1 cellular context compared by ENCODE assay signal in the genomic region with DNA sequence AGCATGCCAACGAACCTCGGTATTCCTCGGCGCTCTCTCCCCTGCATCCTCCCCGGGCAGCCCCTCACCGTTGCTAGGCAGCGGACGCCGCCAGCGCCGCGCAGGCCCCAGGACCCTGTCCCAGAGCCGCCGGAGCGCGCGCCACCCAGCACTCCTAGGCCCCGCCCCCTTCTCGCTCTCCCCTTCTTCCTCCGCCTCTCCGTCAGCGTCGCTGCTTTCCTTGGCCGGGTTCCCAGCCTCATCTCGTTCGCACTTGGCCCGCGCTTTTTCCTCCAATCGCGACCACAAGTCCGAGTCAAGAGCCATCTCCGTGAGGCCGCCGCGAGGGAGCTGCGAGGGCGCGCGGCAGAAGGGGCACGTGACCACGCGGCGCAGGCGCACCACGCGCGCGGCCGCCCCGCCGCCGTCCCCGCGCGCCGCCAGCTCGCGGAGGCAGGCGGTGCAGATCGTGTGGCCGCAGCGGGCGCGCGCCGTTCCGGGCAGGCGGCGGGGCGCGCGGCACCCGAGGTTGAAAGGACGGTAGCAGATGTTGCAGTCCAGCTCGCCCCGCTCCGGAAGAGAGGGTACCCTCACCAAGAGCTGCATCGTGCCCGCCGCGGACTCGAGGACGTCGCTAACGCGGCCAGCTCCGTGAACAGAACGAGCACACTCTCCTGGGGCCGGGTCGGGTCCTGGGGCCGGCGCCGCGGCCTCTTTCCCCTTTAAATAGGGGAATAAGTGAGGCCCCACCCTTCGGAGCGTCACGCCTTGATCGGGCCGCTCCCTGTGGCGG.
A peak's percentile ranks its signal among the peaks of the same experiment; 100 is the strongest.
TF ChIP-seq lines count a peak whose summit lies in the region.

A gene (minus strand): TSS at position 679 of the 772 bp plus-strand sequence. CDS start 94 bp downstream, at position 585.

TF ChIP-seq in HEK293, 187 proteins besides CTCF, POLR2A, EP300 and RAD21 (continued from another document and continues in another):
- TF ChIP-seq, protein P1, sequence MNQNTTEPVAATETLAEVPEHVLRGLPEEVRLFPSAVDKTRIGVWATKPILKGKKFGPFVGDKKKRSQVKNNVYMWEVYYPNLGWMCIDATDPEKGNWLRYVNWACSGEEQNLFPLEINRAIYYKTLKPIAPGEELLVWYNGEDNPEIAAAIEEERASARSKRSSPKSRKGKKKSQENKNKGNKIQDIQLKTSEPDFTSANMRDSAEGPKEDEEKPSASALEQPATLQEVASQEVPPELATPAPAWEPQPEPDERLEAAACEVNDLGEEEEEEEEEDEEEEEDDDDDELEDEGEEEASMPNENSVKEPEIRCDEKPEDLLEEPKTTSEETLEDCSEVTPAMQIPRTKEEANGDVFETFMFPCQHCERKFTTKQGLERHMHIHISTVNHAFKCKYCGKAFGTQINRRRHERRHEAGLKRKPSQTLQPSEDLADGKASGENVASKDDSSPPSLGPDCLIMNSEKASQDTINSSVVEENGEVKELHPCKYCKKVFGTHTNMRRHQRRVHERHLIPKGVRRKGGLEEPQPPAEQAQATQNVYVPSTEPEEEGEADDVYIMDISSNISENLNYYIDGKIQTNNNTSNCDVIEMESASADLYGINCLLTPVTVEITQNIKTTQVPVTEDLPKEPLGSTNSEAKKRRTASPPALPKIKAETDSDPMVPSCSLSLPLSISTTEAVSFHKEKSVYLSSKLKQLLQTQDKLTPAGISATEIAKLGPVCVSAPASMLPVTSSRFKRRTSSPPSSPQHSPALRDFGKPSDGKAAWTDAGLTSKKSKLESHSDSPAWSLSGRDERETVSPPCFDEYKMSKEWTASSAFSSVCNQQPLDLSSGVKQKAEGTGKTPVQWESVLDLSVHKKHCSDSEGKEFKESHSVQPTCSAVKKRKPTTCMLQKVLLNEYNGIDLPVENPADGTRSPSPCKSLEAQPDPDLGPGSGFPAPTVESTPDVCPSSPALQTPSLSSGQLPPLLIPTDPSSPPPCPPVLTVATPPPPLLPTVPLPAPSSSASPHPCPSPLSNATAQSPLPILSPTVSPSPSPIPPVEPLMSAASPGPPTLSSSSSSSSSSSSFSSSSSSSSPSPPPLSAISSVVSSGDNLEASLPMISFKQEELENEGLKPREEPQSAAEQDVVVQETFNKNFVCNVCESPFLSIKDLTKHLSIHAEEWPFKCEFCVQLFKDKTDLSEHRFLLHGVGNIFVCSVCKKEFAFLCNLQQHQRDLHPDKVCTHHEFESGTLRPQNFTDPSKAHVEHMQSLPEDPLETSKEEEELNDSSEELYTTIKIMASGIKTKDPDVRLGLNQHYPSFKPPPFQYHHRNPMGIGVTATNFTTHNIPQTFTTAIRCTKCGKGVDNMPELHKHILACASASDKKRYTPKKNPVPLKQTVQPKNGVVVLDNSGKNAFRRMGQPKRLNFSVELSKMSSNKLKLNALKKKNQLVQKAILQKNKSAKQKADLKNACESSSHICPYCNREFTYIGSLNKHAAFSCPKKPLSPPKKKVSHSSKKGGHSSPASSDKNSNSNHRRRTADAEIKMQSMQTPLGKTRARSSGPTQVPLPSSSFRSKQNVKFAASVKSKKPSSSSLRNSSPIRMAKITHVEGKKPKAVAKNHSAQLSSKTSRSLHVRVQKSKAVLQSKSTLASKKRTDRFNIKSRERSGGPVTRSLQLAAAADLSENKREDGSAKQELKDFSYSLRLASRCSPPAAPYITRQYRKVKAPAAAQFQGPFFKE (tag by site-specific recombination; IDR thresholded peaks at IDR 0.05; ENCODE audit: borderline replicate concordance): no peak
- TF ChIP-seq ZNF239 (tag by site-specific recombination; IDR thresholded peaks at IDR 0.05) (no peak), ZNF354C (tag by site-specific recombination; IDR thresholded peaks at IDR 0.05; ENCODE audit: borderline replicate concordance, low read depth) (no peak), SCRT2 (tag by site-specific recombination; IDR thresholded peaks at IDR 0.05) (no peak), MYNN (tag by site-specific recombination; IDR thresholded peaks at IDR 0.05; ENCODE audit: borderline replicate concordance) (peak; percentile 70; the same call in 1 of the 2 replicates), ZNF777 (tag by site-specific recombination; IDR thresholded peaks at IDR 0.05; ENCODE audit: borderline replicate concordance) (no peak), OVOL3 (tag by site-specific recombination; IDR thresholded peaks at IDR 0.05) (no peak), ZFP37 (tag by site-specific recombination; IDR thresholded peaks at IDR 0.05) (0 out of 2 replicates have a peak, but pooled peaks have one; percentile 64), ZNF248 (tag by site-specific recombination; IDR thresholded peaks at IDR 0.05) (no peak), ZNF140 (tag by site-specific recombination; IDR thresholded peaks at IDR 0.05) (no peak), ZNF624 (tag by site-specific recombination; IDR thresholded peaks at IDR 0.05) (no peak), ZFP3 (tag by site-specific recombination; IDR thresholded peaks at IDR 0.05; ENCODE audit: low read depth) (no peak), ZNF23 (tag by site-specific recombination; IDR thresholded peaks at IDR 0.05; ENCODE audit: borderline replicate concordance) (no peak), ZBTB8A (tag by site-specific recombination; IDR thresholded peaks at IDR 0.05) (peak; percentile 24; the same call in 1 of the 2 replicates), ZNF10 (tag by site-specific recombination; IDR thresholded peaks at IDR 0.05) (no peak), ZSCAN30 (tag by site-specific recombination; IDR thresholded peaks at IDR 0.05) (no peak; the same call in 1 of the 2 replicates), ZNF138 (tag by site-specific recombination; IDR thresholded peaks at IDR 0.05; ENCODE audit: borderline replicate concordance) (no peak), ZNF555 (tag by site-specific recombination; conservative IDR thresholded peaks at IDR 0.05) (no peak), ZIC2 (tag by site-specific recombination; IDR thresholded peaks at IDR 0.05) (peak; percentile 53), ZNF155 (tag by site-specific recombination; IDR thresholded peaks at IDR 0.05) (no peak), ZNF404 (tag by site-specific recombination; IDR thresholded peaks at IDR 0.05) (no peak), ZNF585B (tag by site-specific recombination; IDR thresholded peaks at IDR 0.05) (no peak), ZNF560 (tag by site-specific recombination; IDR thresholded peaks at IDR 0.05; ENCODE audit: borderline replicate concordance) (no peak), ZNF211 (tag by site-specific recombination; IDR thresholded peaks at IDR 0.05; ENCODE audit: low read depth) (no peak), ZNF670 (tag by site-specific recombination; IDR thresholded peaks at IDR 0.05; ENCODE audit: low read depth) (no peak), IKZF3 (tag by site-specific recombination; IDR thresholded peaks at IDR 0.05) (peak; percentile 62; the same call in 1 of the 2 replicates), HOXA7 (CRISPR knock-in tag; IDR thresholded peaks at IDR 0.05; ENCODE audit: borderline replicate concordance) (no peak), ZNF473 (tag by site-specific recombination; IDR thresholded peaks at IDR 0.05) (no peak), ZNF792 (tag by site-specific recombination; IDR thresholded peaks at IDR 0.05) (0 out of 2 replicates have a peak, but pooled peaks have one; percentile 31)
- TF ChIP-seq, protein P2, sequence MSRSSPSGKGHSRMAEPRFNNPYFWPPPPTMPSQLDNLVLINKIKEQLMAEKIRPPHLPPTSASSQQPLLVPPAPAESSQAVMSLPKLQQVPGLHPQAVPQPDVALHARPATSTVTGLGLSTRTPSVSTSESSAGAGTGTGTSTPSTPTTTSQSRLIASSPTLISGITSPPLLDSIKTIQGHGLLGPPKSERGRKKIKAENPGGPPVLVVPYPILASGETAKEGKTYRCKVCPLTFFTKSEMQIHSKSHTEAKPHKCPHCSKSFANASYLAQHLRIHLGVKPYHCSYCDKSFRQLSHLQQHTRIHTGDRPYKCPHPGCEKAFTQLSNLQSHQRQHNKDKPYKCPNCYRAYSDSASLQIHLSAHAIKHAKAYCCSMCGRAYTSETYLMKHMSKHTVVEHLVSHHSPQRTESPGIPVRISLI (tag by site-specific recombination; IDR thresholded peaks at IDR 0.05): no peak
- TF ChIP-seq, protein P3, sequence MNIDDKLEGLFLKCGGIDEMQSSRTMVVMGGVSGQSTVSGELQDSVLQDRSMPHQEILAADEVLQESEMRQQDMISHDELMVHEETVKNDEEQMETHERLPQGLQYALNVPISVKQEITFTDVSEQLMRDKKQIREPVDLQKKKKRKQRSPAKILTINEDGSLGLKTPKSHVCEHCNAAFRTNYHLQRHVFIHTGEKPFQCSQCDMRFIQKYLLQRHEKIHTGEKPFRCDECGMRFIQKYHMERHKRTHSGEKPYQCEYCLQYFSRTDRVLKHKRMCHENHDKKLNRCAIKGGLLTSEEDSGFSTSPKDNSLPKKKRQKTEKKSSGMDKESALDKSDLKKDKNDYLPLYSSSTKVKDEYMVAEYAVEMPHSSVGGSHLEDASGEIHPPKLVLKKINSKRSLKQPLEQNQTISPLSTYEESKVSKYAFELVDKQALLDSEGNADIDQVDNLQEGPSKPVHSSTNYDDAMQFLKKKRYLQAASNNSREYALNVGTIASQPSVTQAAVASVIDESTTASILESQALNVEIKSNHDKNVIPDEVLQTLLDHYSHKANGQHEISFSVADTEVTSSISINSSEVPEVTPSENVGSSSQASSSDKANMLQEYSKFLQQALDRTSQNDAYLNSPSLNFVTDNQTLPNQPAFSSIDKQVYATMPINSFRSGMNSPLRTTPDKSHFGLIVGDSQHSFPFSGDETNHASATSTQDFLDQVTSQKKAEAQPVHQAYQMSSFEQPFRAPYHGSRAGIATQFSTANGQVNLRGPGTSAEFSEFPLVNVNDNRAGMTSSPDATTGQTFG (tag by site-specific recombination; IDR thresholded peaks at IDR 0.05; ENCODE audit: borderline replicate concordance): no peak
- TF ChIP-seq, protein P4, sequence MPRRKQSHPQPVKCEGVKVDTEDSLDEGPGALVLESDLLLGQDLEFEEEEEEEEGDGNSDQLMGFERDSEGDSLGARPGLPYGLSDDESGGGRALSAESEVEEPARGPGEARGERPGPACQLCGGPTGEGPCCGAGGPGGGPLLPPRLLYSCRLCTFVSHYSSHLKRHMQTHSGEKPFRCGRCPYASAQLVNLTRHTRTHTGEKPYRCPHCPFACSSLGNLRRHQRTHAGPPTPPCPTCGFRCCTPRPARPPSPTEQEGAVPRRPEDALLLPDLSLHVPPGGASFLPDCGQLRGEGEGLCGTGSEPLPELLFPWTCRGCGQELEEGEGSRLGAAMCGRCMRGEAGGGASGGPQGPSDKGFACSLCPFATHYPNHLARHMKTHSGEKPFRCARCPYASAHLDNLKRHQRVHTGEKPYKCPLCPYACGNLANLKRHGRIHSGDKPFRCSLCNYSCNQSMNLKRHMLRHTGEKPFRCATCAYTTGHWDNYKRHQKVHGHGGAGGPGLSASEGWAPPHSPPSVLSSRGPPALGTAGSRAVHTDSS (tag by site-specific recombination; IDR thresholded peaks at IDR 0.05): no peak
- TF ChIP-seq, protein P5, sequence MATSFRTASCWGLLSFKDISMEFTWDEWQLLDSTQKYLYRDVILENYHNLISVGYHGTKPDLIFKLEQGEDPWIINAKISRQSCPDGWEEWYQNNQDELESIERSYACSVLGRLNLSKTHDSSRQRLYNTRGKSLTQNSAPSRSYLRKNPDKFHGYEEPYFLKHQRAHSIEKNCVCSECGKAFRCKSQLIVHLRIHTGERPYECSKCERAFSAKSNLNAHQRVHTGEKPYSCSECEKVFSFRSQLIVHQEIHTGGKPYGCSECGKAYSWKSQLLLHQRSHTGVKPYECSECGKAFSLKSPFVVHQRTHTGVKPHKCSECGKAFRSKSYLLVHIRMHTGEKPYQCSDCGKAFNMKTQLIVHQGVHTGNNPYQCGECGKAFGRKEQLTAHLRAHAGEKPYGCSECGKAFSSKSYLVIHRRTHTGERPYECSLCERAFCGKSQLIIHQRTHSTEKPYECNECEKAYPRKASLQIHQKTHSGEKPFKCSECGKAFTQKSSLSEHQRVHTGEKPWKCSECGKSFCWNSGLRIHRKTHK (tag by site-specific recombination; IDR thresholded peaks at IDR 0.05): no peak
- TF ChIP-seq, protein P6, sequence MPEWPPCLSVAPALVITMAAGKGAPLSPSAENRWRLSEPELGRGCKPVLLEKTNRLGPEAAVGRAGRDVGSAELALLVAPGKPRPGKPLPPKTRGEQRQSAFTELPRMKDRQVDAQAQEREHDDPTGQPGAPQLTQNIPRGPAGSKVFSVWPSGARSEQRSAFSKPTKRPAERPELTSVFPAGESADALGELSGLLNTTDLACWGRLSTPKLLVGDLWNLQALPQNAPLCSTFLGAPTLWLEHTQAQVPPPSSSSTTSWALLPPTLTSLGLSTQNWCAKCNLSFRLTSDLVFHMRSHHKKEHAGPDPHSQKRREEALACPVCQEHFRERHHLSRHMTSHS (tag by site-specific recombination; IDR thresholded peaks at IDR 0.05): no peak
- TF ChIP-seq, protein P7, sequence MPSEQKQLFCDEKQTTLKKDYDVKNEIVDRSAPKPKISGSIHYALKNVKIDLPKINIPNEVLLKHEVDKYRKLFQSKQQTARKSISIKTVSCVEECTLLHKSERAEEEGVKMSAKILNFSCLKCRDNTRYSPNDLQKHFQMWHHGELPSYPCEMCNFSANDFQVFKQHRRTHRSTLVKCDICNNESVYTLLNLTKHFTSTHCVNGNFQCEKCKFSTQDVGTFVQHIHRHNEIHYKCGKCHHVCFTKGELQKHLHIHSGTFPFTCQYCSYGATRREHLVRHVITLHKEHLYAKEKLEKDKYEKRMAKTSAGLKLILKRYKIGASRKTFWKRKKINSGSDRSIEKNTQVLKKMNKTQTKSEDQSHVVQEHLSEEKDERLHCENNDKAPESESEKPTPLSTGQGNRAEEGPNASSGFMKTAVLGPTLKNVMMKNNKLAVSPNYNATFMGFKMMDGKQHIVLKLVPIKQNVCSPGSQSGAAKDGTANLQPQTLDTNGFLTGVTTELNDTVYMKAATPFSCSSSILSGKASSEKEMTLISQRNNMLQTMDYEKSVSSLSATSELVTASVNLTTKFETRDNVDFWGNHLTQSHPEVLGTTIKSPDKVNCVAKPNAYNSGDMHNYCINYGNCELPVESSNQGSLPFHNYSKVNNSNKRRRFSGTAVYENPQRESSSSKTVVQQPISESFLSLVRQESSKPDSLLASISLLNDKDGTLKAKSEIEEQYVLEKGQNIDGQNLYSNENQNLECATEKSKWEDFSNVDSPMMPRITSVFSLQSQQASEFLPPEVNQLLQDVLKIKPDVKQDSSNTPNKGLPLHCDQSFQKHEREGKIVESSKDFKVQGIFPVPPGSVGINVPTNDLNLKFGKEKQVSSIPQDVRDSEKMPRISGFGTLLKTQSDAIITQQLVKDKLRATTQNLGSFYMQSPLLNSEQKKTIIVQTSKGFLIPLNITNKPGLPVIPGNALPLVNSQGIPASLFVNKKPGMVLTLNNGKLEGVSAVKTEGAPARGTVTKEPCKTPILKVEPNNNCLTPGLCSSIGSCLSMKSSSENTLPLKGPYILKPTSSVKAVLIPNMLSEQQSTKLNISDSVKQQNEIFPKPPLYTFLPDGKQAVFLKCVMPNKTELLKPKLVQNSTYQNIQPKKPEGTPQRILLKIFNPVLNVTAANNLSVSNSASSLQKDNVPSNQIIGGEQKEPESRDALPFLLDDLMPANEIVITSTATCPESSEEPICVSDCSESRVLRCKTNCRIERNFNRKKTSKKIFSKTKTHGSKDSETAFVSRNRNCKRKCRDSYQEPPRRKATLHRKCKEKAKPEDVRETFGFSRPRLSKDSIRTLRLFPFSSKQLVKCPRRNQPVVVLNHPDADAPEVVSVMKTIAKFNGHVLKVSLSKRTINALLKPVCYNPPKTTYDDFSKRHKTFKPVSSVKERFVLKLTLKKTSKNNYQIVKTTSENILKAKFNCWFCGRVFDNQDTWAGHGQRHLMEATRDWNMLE (tag by site-specific recombination; conservative IDR thresholded peaks at IDR 0.05; ENCODE audit: low read depth): no peak
